ENCODE assay signal across 8 cellular contexts in the genomic region with DNA sequence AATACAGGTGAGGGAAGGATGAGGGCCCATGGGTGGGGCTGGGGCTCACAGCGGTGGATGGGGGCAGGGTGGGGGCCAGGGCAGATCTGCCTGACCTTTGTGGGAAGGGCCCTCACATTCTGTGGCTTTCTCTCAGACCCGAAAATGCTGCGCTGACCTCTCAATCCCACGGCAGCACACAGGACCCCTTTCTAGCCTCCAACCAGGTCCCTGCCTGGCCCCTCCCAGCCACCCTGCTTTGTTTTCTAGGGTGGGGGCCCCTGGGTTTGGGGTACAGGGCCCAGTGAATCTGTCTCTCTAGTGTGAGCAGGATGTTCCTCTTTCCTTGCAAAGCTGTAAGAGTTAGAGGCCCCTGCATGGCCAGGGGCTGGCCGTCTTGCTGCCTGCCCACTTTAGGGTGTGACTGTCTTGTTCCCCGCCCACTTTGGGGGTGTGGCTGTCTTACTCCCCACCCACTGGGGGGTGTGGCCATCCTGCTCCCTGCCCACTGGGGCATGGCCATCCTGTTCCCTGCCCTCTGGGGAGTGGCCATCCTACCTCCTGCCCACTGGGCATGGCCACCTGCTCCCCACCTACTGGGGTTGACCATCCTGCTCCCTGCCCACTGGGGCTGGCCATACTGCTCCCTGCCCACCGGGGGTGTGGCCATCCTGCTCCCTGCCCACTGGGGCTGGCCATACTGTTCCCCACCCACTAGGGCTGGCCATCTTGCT. TPM values are rescaled to one million over a fixed set of nuclear protein-coding genes. Genes with fewer than 3 reads are reported as not detected.
DNase-seq lines count a peak whose midpoint lies in the region; ATAC-seq, FAIRE-seq and TF ChIP-seq lines count a peak whose summit lies in the region.
"Had no signal": no experiment of that assay in that cellular context is flagged by ENCODE, and none has a peak within 500 bp of the region (broad histone marks: within the 10 kb centered on the region; RNA-seq: fewer than 3 reads in every experiment).

No MANE protein-coding gene starts in this region.

- TF ChIP-seq CTCF in GM12878 (IDR thresholded peaks at IDR 0.05 in 2 of 3, conservative IDR thresholded peaks at IDR 0.05 in 1 of 3; ENCODE audit: control insufficient read depth in 2 of 3, extremely low read depth in 1 of 3, insufficient read depth in 1 of 3, low read depth in 3 of 3, low read length in 3 of 3) = no peak

- DNase-seq in H7 = peak; percentile 90
- DNase-seq in RKO (ENCODE audit: low spot score) = peak; percentile 7
- no peak for DNase-seq in GM12878 (ENCODE audit: low read depth, low spot score)
- peak; percentile 41 to 51 for DNase-seq in stimulated activated CD4-positive, alpha-beta T cell treated with anti-CD3 and anti-CD28 coated beads, Interleukin-2, amount 100 ng/mL, for 48 hours
- no peak for DNase-seq in HuH-7 (ENCODE audit: low spot score)

- no peaks in the 10 kb centered on the region for H3K79me2 ChIP-seq in GM12878 (ENCODE audit: control insufficient read depth, insufficient read depth, low read length)

- POLR2A ChIA-PET in GM12878 (lab: Charles Lee) = interaction anchor here (3.0 kb wide), 1 partner anchor 12 kb away, joined by 17 read pairs; a partner anchor contains a TSS

- intact Hi-C loops in GM12878 (cut with micrococcal nuclease; ENCODE audit: unreplicated experiment) = no loop called here

- H3K27me3 ChIP-seq in H7 (ENCODE audit: control insufficient read depth, insufficient read depth, low read length) (no peaks in the 10 kb centered on the region), GM12878 (replicated peaks in 1 of 2; ENCODE audit: control insufficient read depth in 2 of 2, insufficient read depth in 2 of 2, low read length in 1 of 2) (no peaks in the 10 kb centered on the region)

- in situ Hi-C loops in GM12878 (cut with MboI) = no loop called here

- TF ChIP-seq EP300 in GM12878 (IDR thresholded peaks at IDR 0.05; ENCODE audit: borderline replicate concordance in 1 of 2, control insufficient read depth in 1 of 2, low read depth in 2 of 2, low read length in 2 of 2) = no peak

- CTCF ChIA-PET in GM12878 (lab: Yijun Ruan, JAX) = no interaction called here

- no peaks in the 10 kb centered on the region for H3K36me3 ChIP-seq in H7 (replicated peaks; ENCODE audit: control insufficient read depth, insufficient read depth, low read length)
- H3K36me3 ChIP-seq in GM12878 (ENCODE audit: control insufficient read depth in 2 of 2, insufficient read depth in 2 of 2, low read length in 1 of 2) = no peaks in the 10 kb centered on the region

- H4K20me1 ChIP-seq in GM12878 (ENCODE audit: control insufficient read depth, insufficient read depth) = no peaks in the 10 kb centered on the region

- no peaks in the 10 kb centered on the region for H3K9me3 ChIP-seq in GM12878 (replicated peaks; ENCODE audit: control insufficient read depth, insufficient read depth, low read length)

- no peak overlapping the region for H3K27ac ChIP-seq in GM12878 (ENCODE audit: control insufficient read depth, insufficient read depth)
- H3K27ac ChIP-seq: KMS-11 had no signal

- FAIRE-seq in GM12878 (lab: Jason Lieb, UNC) = no peak

- 74% methylated on average over 7 of the region's 7 CpGs for WGBS in GM12878 (ENCODE audit: insufficient coverage, insufficient replicate concordance, low lambda C conversion rate, missing lambda C conversion rate)

- TF ChIP-seq RAD21 in GM12878 (IDR thresholded peaks at IDR 0.05; ENCODE audit: insufficient read depth, low read depth, low read length) = no peak

- no peak for TF ChIP-seq POLR2A in GM12878 (IDR thresholded peaks at IDR 0.05; ENCODE audit: low read depth, low read length)

- no peak overlapping the region for H3K4me2 ChIP-seq in GM12878 (ENCODE audit: control insufficient read depth, insufficient read depth)
- H3K4me2 ChIP-seq: KMS-11 had no signal

- ATAC-seq in GM12878 (peak; percentile 65), HG02571 (IDR thresholded peaks at IDR 0.05; ENCODE audit: unreplicated experiment) (no peak), GM21529 (IDR thresholded peaks at IDR 0.05; ENCODE audit: unreplicated experiment) (no peak)

- H3K9ac ChIP-seq in GM12878 (ENCODE audit: control insufficient read depth, insufficient read depth, low read length) = no peak overlapping the region
- H3K9ac ChIP-seq: KMS-11 had no signal

- peaks cover 43% of the 10 kb centered on the region for H3K4me1 ChIP-seq in GM12878 (ENCODE audit: control insufficient read depth, insufficient read depth, low read length)

- SMC1A ChIA-PET in GM12878 (lab: Charles Lee; ENCODE audit: uncharacterized antibody, unreplicated experiment) = no interaction called here

- H2AFZ ChIP-seq in GM12878 (ENCODE audit: control insufficient read depth, low read depth, low read length) = no peak overlapping the region

- BruUV-seq in GM12878 (replicated peaks; lab: Mats Ljungman, UMichigan) = no TSS peak

- RAD21 ChIA-PET in GM12878 (lab: Charles Lee; ENCODE audit: unreplicated experiment) = interaction anchor here (1.1 kb wide), 1 partner anchor 10 kb away, joined by 3 read pairs; no protein-coding TSS in a partner anchor

- H3K4me3 ChIP-seq in H7 (ENCODE audit: insufficient read depth, low read depth, low read length) (no peak overlapping the region), GM12878 (no peak overlapping the region)

TF ChIP-seq in GM12878, 131 proteins besides CTCF, POLR2A, EP300 and RAD21:
- 0 out of 2 replicates have a peak, but pooled peaks have one; percentile 9 for TF ChIP-seq PAX5 (IDR thresholded peaks at IDR 0.05; ENCODE audit: borderline replicate concordance, low read depth, low read length)
- no peak for TF ChIP-seq CEBPB (IDR thresholded peaks at IDR 0.05; ENCODE audit: borderline replicate concordance in 1 of 2, low read depth in 2 of 2, low read length in 2 of 2)

RNA-seq across cellular contexts. Expression of a gene that starts 11.5 kb away (rescaled TPM):
- 0.21 TPM in 1 of 2 replicates, not detected in the other for total RNA-seq in H7 (2014; rRNA removed; shearing (Covaris generic))
- total RNA-seq in GM12878 (2013; cell fraction: nucleolus; rRNA removed) = 203 and 223 TPM in 2 replicates
- 71.9 and 78.3 TPM in 2 replicates for total RNA-seq in GM12878 (2014; rRNA removed)
- total RNA-seq in GM12878 (2014; rRNA removed; fragmentation: Illumina TruSeq; extraction: Trizol) = 42.7 and 43.6 TPM in 2 replicates
- total RNA-seq in GM12878 (2021) = 91.3 and 95.7 TPM in 2 replicates
- 40.8 TPM for polyA plus RNA-seq in GM12878 (2011; ENCODE audit: low read depth)
- 19.4 and 30.9 TPM in 2 replicates for polyA plus RNA-seq in GM12878 (2011; rRNA removed)
- 31.6 and 40.7 TPM in 2 replicates for polyA plus RNA-seq in GM12878 (2011; cell fraction: cytosol; rRNA removed)
- 149 and 198 TPM in 2 replicates for polyA plus RNA-seq in GM12878 (2011; cell fraction: nucleus; rRNA removed)
- 62.9 and 70.4 TPM in 2 replicates for polyA plus RNA-seq in GM12878 (2012)
- polyA plus RNA-seq in GM12878 (2014; fragmentation: Illumina TruSeq; extraction: Trizol) = 28.1 and 72.5 TPM in 2 replicates
- 10 to 100 TPM in 1 of 2 experiments, 1 to 10 TPM in 1; 6.3 to 11.7 TPM for polyA plus RNA-seq in GM12878 (2014; fragmentation: Nextera tagmentation; extraction: Ambion mirVana)
- polyA plus RNA-seq in GM12878 (2014; rRNA removed) = 123 and 135 TPM in 2 replicates
- polyA plus RNA-seq in GM12878 (2016; fragmentation: Nextera tagmentation; extraction: Ambion mirVana) = 10 to 100 TPM; 72.0 to 81.2 TPM
- polyA minus RNA-seq in GM12878 (2011; rRNA and poly(A)+ RNA removed) = 31.7 and 36.9 TPM in 2 replicates
- polyA minus RNA-seq in GM12878 (2011; cell fraction: cytosol; rRNA and poly(A)+ RNA removed) = 3.2 and 4.6 TPM in 2 replicates
- polyA minus RNA-seq in GM12878 (2011; cell fraction: nucleus; rRNA and poly(A)+ RNA removed) = 38.0 and 51.1 TPM in 2 replicates

Comparison
In these comparisons a context has a peak if more than half of its experiments do, and no peak if none do; other contexts are left out.
1. DNase-seq: peak in H7 (single experiment), RKO (single experiment) and stimulated activated CD4-positive, alpha-beta T cell treated with anti-CD3 and anti-CD28 coated beads, Interleukin-2, amount 100 ng/mL, for 48 hours (2 of 2); none in GM12878 (single experiment) and HuH-7 (single experiment).
2. RNA of a gene that starts 11.5 kb away (total RNA-seq): 42.7 to 223 TPM in GM12878; 0.21 TPM in H7; every median in the first group is over 10 times any median in the second.